12 cellular contexts compared by ENCODE assay signal in the genomic region with DNA sequence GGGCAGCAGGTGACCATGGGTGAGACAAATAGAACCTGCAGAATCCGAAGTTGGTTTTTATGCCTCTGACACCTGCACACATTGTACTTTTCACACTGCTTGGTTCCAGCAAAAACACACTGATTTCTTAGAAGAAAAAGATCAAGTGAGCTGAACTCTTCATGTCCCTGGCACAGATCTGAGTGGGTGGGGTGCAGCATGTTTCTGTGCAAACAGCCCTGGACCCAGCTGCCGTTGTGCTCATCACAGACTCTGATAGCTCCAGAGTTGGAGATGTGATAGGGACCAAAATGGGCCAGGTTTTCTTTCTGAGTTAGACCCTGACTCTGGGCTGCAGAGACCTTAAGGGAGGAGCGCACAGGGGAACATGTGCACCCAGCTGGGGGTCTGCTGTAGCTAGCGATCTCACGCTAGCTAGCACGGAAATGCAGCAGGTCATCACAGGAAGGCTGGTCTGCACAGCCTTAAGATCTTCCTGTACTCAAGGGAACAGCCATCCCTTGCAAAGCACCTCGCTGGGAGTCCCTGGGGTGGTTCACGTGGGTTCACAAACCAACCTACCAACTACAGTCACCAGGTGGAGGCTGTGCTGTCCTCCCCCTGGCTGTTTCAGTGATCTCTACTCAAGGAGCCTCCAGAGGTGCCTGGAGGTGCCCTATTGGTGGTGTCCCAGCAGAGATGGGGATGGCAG.
"Had no signal": no experiment of that assay in that cellular context is flagged by ENCODE, and none has a peak within 500 bp of the region (broad histone marks: within the 10 kb centered on the region; RNA-seq: fewer than 3 reads in every experiment).

No MANE protein-coding gene starts in this region.

- H3K4me3 ChIP-seq: heart right ventricle, left ventricle myocardium inferior, SK-N-MC had no signal

- H3K4me3 Mint-ChIP-seq: activated CD4-positive, alpha-beta T cell treated with anti-CD3 and anti-CD28 coated beads for 36 hours; activated CD8-positive, alpha-beta T cell treated with anti-CD3 and anti-CD28 coated beads for 36 hours; activated naive CD8-positive, alpha-beta T cell treated with anti-CD3 and anti-CD28 coated beads for 36 hours; T-cell had no signal

- H3K4me1 Mint-ChIP-seq: activated CD4-positive, alpha-beta T cell treated with anti-CD3 and anti-CD28 coated beads for 36 hours; activated naive CD8-positive, alpha-beta T cell treated with anti-CD3 and anti-CD28 coated beads for 36 hours; T-cell had no signal

- H3K36me3 ChIP-seq: heart right ventricle, left ventricle myocardium inferior had no signal

- H3K4me1 ChIP-seq: heart right ventricle, left ventricle myocardium inferior had no signal

- ATAC-seq: activated CD4-positive, alpha-beta T cell treated with anti-CD3 and anti-CD28 coated beads for 36 hours; activated CD8-positive, alpha-beta T cell treated with anti-CD3 and anti-CD28 coated beads for 36 hours; heart right ventricle; T-cell had no signal

- DNase-seq: activated CD4-positive, alpha-beta T cell treated with anti-CD3 and anti-CD28 coated beads for 36 hours; activated CD8-positive, alpha-beta T cell treated with anti-CD3 and anti-CD28 coated beads for 36 hours; activated gamma-delta T cell treated with Interleukin-2 at 50 U/mL for 16 hours; activated naive CD8-positive, alpha-beta T cell treated with anti-CD3 and anti-CD28 coated beads for 36 hours; foreskin melanocyte; heart right ventricle; left ventricle myocardium inferior; small intestine; T-cell; T1000; trophoblast cell had no signal

- H3K36me3 Mint-ChIP-seq: activated naive CD8-positive, alpha-beta T cell treated with anti-CD3 and anti-CD28 coated beads for 36 hours; T-cell had no signal

- H3K27ac Mint-ChIP-seq: activated CD4-positive, alpha-beta T cell treated with anti-CD3 and anti-CD28 coated beads for 36 hours; activated CD8-positive, alpha-beta T cell treated with anti-CD3 and anti-CD28 coated beads for 36 hours; activated naive CD8-positive, alpha-beta T cell treated with anti-CD3 and anti-CD28 coated beads for 36 hours; T-cell had no signal

- H3K27ac ChIP-seq: heart right ventricle, left ventricle myocardium inferior, SK-N-MC had no signal
